ENCODE assay signal across 26 cellular contexts in the genomic region with DNA sequence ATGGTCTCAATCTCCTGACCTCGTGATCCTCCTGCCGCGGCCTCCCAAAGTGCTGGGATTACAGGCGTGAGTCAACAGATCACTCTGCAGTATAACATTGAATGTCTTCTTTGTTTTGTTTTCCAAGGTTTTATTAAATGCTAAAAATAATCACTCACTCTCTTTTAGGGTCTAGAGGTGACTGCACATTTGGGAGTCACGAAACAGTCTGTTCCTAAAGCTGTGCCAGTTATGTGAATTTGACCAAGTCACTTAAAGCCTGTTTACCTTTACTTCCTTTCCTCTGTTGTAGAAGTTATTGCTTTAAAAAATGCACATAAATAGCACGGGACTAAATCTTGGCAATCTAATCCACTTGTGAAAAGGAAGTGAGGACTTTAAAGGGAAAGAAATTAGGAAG.
"Had no signal": no experiment of that assay in that cellular context is flagged by ENCODE, and none has a peak within 500 bp of the region (broad histone marks: within the 10 kb centered on the region; RNA-seq: fewer than 3 reads in every experiment).

No MANE protein-coding gene starts in this region.

- H3K27me3 ChIP-seq: gastroesophageal sphincter, pancreas, right lobe of liver had no signal

- H3K27me3 Mint-ChIP-seq: dendritic cell treated with granulocyte-macrophage colony-stimulating factor and Interleukin-4, amounts not matched to agents 40 ng/mL and 50 ng/mL, for 4 days; naive B cell; progenitor cell of endocrine pancreas; stimulated activated naive B cell treated with anti-CD40 and anti-IgM and Interleukin-4, amounts not matched to agents 10 μg/mL and 1 μg/mL and 100 μg/mL, for 72 hours; stimulated activated naive CD8-positive, alpha-beta T cell treated with anti-CD3 and anti-CD28 coated beads, Interleukin-15, amount 100 ng/mL, for 72 hours had no signal

- H3K4me3 Mint-ChIP-seq: dendritic cell treated with granulocyte-macrophage colony-stimulating factor and Interleukin-4, amounts not matched to agents 40 ng/mL and 50 ng/mL, for 4 days; endodermal cell; naive B cell; nephron; stimulated activated naive B cell treated with anti-CD40 and anti-IgM and Interleukin-4, amounts not matched to agents 10 μg/mL and 1 μg/mL and 100 μg/mL, for 72 hours; stimulated activated naive CD8-positive, alpha-beta T cell treated with anti-CD3 and anti-CD28 coated beads, Interleukin-15, amount 100 ng/mL, for 72 hours had no signal

- ATAC-seq: esophagus mucosa; gastroesophageal sphincter; left cardiac atrium; left ventricle myocardium superior; pancreas; right lobe of liver; stimulated activated naive B cell treated with anti-CD40 and anti-IgM and Interleukin-4, amounts not matched to agents 10 μg/mL and 1 μg/mL and 100 μg/mL, for 72 hours; stimulated activated naive CD8-positive, alpha-beta T cell treated with anti-CD3 and anti-CD28 coated beads, Interleukin-15, amount 100 ng/mL, for 72 hours had no signal

- H3K36me3 Mint-ChIP-seq: naive B cell had no signal

- H3K27ac ChIP-seq: gastroesophageal sphincter, pancreas, right lobe of liver, skin epidermis, thoracic aorta had no signal

- DNase-seq: effector CD4-positive, alpha-beta T cell; endodermal cell; foreskin fibroblast; glutamatergic neuron; kidney; left cardiac atrium; mesendoderm; naive B cell; occipital lobe; pancreas; retina; right lobe of liver; stimulated activated CD4-positive, alpha-beta T cell treated with anti-CD3 and anti-CD28 coated beads, Interleukin-2, amount 100 ng/mL, for 24 hours; stimulated activated CD4-positive, alpha-beta T cell treated with anti-CD3 and anti-CD28 coated beads, Interleukin-4, amount 100 ng/mL, for 4 hours; stimulated activated naive B cell treated with anti-CD40 and anti-IgM and Interleukin-4, amounts not matched to agents 10 μg/mL and 1 μg/mL and 100 μg/mL, for 72 hours; stimulated activated naive CD8-positive, alpha-beta T cell treated with anti-CD3 and anti-CD28 coated beads, Interleukin-15, amount 100 ng/mL, for 72 hours; trophoblast cell had no signal

- H3K9me3 ChIP-seq: gastroesophageal sphincter, pancreas, right lobe of liver, thoracic aorta had no signal

- H3K4me1 ChIP-seq: gastroesophageal sphincter, pancreas, right lobe of liver had no signal

- H3K9me3 Mint-ChIP-seq: endodermal cell had no signal

- H3K36me3 ChIP-seq: gastroesophageal sphincter, pancreas, right lobe of liver, thoracic aorta had no signal

- H3K4me1 Mint-ChIP-seq: endodermal cell, nephron had no signal

- H3K4me3 ChIP-seq: gastroesophageal sphincter, lung, pancreas, right lobe of liver, skin epidermis, thoracic aorta had no signal
